ENCODE assay signal across 1 cellular context in the genomic region with DNA sequence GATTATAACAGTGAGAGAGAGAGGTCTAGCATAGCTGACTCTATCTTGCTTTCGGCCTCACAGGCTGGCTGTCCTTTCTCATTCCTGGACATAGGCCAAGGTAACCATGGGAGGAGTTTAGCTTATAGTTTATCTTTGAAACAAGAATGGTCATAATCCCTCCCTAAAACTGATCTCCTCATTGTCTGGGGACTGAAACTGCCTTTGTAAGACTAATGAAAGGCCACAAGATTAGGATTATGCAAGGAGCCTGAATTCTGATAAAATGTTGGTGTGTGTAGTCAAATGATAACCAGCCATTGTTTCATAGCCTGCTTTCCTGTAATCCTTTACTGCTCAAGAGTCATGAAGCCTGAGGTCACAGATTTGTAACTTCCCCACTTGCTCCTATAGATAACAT.
TF ChIP-seq lines count a peak whose summit lies in the region.

No MANE protein-coding gene starts in this region.

TF ChIP-seq in K562, 482 proteins besides CTCF, POLR2A, EP300 and RAD21 (continued from another document):
- TF ChIP-seq, protein P1, sequence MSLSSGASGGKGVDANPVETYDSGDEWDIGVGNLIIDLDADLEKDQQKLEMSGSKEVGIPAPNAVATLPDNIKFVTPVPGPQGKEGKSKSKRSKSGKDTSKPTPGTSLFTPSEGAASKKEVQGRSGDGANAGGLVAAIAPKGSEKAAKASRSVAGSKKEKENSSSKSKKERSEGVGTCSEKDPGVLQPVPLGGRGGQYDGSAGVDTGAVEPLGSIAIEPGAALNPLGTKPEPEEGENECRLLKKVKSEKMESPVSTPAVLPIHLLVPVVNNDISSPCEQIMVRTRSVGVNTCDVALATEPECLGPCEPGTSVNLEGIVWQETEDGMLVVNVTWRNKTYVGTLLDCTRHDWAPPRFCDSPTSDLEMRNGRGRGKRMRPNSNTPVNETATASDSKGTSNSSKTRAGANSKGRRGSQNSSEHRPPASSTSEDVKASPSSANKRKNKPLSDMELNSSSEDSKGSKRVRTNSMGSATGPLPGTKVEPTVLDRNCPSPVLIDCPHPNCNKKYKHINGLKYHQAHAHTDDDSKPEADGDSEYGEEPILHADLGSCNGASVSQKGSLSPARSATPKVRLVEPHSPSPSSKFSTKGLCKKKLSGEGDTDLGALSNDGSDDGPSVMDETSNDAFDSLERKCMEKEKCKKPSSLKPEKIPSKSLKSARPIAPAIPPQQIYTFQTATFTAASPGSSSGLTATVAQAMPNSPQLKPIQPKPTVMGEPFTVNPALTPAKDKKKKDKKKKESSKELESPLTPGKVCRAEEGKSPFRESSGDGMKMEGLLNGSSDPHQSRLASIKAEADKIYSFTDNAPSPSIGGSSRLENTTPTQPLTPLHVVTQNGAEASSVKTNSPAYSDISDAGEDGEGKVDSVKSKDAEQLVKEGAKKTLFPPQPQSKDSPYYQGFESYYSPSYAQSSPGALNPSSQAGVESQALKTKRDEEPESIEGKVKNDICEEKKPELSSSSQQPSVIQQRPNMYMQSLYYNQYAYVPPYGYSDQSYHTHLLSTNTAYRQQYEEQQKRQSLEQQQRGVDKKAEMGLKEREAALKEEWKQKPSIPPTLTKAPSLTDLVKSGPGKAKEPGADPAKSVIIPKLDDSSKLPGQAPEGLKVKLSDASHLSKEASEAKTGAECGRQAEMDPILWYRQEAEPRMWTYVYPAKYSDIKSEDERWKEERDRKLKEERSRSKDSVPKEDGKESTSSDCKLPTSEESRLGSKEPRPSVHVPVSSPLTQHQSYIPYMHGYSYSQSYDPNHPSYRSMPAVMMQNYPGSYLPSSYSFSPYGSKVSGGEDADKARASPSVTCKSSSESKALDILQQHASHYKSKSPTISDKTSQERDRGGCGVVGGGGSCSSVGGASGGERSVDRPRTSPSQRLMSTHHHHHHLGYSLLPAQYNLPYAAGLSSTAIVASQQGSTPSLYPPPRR (CRISPR knock-in tag; IDR thresholded peaks at IDR 0.05; ENCODE audit: borderline replicate concordance): no peak
- TF ChIP-seq GABPA (tag; conservative IDR thresholded peaks at IDR 0.05; ENCODE audit: low read depth): no peak
- TF ChIP-seq CBFA2T2 (conservative IDR thresholded peaks at IDR 0.05): peak; percentile 83
- TF ChIP-seq TAL1 (IDR thresholded peaks at IDR 0.05): peak; percentile 86
- TF ChIP-seq C11orf30 (IDR thresholded peaks at IDR 0.05; ENCODE audit: low read depth): no peak
- TF ChIP-seq, protein P2, sequence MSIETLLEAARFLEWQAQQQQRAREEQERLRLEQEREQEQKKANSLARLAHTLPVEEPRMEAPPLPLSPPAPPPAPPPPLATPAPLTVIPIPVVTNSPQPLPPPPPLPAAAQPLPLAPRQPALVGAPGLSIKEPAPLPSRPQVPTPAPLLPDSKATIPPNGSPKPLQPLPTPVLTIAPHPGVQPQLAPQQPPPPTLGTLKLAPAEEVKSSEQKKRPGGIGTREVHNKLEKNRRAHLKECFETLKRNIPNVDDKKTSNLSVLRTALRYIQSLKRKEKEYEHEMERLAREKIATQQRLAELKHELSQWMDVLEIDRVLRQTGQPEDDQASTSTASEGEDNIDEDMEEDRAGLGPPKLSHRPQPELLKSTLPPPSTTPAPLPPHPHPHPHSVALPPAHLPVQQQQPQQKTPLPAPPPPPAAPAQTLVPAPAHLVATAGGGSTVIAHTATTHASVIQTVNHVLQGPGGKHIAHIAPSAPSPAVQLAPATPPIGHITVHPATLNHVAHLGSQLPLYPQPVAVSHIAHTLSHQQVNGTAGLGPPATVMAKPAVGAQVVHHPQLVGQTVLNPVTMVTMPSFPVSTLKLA (conservative IDR thresholded peaks at IDR 0.05): no peak
- TF ChIP-seq TCF3 (CRISPR knock-in tag; IDR thresholded peaks at IDR 0.05): peak; percentile 67
- peak in 1 of 2 experiments; percentile 39; a peak in 2 of 4 replicates for TF ChIP-seq RCOR1 (IDR thresholded peaks at IDR 0.05; ENCODE audit: borderline replicate concordance in 1 of 2, low read depth in 2 of 2, low read length in 2 of 2)
- TF ChIP-seq PML (IDR thresholded peaks at IDR 0.05; ENCODE audit: low read length): peak; percentile 47; the same call in 1 of the 2 replicates
- TF ChIP-seq, protein P3, sequence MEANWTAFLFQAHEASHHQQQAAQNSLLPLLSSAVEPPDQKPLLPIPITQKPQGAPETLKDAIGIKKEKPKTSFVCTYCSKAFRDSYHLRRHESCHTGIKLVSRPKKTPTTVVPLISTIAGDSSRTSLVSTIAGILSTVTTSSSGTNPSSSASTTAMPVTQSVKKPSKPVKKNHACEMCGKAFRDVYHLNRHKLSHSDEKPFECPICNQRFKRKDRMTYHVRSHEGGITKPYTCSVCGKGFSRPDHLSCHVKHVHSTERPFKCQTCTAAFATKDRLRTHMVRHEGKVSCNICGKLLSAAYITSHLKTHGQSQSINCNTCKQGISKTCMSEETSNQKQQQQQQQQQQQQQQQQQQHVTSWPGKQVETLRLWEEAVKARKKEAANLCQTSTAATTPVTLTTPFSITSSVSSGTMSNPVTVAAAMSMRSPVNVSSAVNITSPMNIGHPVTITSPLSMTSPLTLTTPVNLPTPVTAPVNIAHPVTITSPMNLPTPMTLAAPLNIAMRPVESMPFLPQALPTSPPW (CRISPR knock-in tag; IDR thresholded peaks at IDR 0.05): no peak
- TF ChIP-seq, protein P4, sequence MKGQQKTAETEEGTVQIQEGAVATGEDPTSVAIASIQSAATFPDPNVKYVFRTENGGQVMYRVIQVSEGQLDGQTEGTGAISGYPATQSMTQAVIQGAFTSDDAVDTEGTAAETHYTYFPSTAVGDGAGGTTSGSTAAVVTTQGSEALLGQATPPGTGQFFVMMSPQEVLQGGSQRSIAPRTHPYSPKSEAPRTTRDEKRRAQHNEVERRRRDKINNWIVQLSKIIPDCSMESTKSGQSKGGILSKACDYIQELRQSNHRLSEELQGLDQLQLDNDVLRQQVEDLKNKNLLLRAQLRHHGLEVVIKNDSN (CRISPR knock-in tag; IDR thresholded peaks at IDR 0.05): no peak
- TF ChIP-seq, protein P5, sequence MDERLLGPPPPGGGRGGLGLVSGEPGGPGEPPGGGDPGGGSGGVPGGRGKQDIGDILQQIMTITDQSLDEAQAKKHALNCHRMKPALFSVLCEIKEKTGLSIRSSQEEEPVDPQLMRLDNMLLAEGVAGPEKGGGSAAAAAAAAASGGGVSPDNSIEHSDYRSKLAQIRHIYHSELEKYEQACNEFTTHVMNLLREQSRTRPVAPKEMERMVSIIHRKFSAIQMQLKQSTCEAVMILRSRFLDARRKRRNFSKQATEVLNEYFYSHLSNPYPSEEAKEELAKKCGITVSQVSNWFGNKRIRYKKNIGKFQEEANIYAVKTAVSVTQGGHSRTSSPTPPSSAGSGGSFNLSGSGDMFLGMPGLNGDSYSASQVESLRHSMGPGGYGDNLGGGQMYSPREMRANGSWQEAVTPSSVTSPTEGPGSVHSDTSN (CRISPR knock-in tag; IDR thresholded peaks at IDR 0.05; ENCODE audit: low read depth): no peak
- TF ChIP-seq, protein P5 (tag; conservative IDR thresholded peaks at IDR 0.05; ENCODE audit: low read depth): peak; percentile 51
- TF ChIP-seq, protein P6, sequence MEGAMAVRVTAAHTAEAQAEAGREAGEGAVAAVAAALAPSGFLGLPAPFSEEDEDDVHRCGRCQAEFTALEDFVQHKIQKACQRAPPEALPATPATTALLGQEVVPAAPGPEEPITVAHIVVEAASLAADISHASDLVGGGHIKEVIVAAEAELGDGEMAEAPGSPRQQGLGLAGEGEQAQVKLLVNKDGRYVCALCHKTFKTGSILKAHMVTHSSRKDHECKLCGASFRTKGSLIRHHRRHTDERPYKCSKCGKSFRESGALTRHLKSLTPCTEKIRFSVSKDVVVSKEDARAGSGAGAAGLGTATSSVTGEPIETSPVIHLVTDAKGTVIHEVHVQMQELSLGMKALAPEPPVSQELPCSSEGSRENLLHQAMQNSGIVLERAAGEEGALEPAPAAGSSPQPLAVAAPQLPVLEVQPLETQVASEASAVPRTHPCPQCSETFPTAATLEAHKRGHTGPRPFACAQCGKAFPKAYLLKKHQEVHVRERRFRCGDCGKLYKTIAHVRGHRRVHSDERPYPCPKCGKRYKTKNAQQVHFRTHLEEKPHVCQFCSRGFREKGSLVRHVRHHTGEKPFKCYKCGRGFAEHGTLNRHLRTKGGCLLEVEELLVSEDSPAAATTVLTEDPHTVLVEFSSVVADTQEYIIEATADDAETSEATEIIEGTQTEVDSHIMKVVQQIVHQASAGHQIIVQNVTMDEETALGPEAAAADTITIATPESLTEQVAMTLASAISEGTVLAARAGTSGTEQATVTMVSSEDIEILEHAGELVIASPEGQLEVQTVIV (CRISPR knock-in tag; IDR thresholded peaks at IDR 0.05; ENCODE audit: borderline replicate concordance): no peak
- TF ChIP-seq MBD2 (IDR thresholded peaks at IDR 0.05; ENCODE audit: borderline replicate concordance, low read depth): no peak
- peak; percentile 97 for TF ChIP-seq CEBPB (tag; IDR thresholded peaks at IDR 0.05)
